In the genomic region with DNA sequence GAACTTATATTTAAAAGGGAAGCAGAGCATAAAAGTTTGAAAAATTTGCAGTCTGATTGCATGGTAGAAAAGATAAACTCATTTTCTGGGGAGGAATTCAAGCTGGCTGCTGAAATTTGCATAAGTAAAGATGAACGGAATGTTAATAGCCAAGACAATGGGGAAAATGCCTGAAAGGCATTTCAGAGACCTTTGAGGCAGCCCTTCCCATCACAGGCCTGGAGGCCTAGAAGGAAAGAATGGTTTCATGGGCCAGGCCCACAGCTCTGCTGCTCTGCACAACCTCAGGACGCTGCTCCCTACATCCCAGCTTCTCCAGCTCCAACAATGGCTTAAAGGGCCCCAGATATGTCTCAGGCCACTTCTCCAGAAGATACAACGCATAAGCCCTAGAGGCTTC, we compare ENCODE assay signal across 21 cellular contexts.
"Had no signal": no experiment of that assay in that cellular context is flagged by ENCODE, and none has a peak within 500 bp of the region (broad histone marks: within the 10 kb centered on the region; RNA-seq: fewer than 3 reads in every experiment).

No MANE protein-coding gene starts in this region.

- H3K4me1 ChIP-seq: colonic mucosa, esophagus squamous epithelium, gastrocnemius medialis, heart right ventricle, left lung, lower lobe of right lung had no signal

- DNase-seq: colonic mucosa; cortex of kidney; effector CD8-positive, alpha-beta T cell; effector memory CD8-positive, alpha-beta T cell; endodermal cell; erythroblast; esophagus squamous epithelium; foreskin fibroblast; foreskin melanocyte; gastrocnemius medialis; glutamatergic neuron; head of caudate nucleus; heart right ventricle; hippocampal formation; left cardiac atrium; left lung; left ventricle myocardium superior; lower lobe of right lung; mesenchymal stem cell; naive B cell had no signal

- H3K4me3 ChIP-seq: colonic mucosa, esophagus squamous epithelium, gastrocnemius medialis, heart right ventricle, left lung, lower lobe of right lung had no signal

- H3K27ac ChIP-seq: colonic mucosa, epithelial cell of prostate, esophagus squamous epithelium, gastrocnemius medialis, heart right ventricle, left lung, lower lobe of right lung had no signal

- H3K27me3 ChIP-seq: colonic mucosa, esophagus squamous epithelium, gastrocnemius medialis, heart right ventricle, left lung had no signal

- H3K9me3 ChIP-seq: colonic mucosa, esophagus squamous epithelium, gastrocnemius medialis had no signal

- H3K36me3 ChIP-seq: colonic mucosa, esophagus squamous epithelium, gastrocnemius medialis, heart right ventricle, left lung, lower lobe of right lung had no signal
